1 cellular context compared by ENCODE assay signal in genomic region chr10:30553018-30553624, GRCh38.
A peak's percentile ranks its signal among the peaks of the same experiment; 100 is the strongest.
TF ChIP-seq lines count a peak whose summit lies in the region.

No MANE protein-coding gene starts in this region.

TF ChIP-seq in K562, 482 proteins besides CTCF, POLR2A, EP300 and RAD21 (continued from another document and continues in another):
- TF ChIP-seq ZBTB34 (CRISPR knock-in tag; IDR thresholded peaks at IDR 0.05), result no peak
- no peak for TF ChIP-seq CHD7 (IDR thresholded peaks at IDR 0.05; ENCODE audit: low read depth, low read length)
- TF ChIP-seq GMEB1 (CRISPR knock-in tag; IDR thresholded peaks at IDR 0.05), result no peak
- no peak for TF ChIP-seq HIVEP1 (CRISPR knock-in tag; IDR thresholded peaks at IDR 0.05)
- peak; percentile 49; the same call in 1 of the 2 replicates for TF ChIP-seq SMAD4 (CRISPR knock-in tag; conservative IDR thresholded peaks at IDR 0.05)
- no peak for TF ChIP-seq GTF2B (IDR thresholded peaks at IDR 0.05; ENCODE audit: extremely low read depth, insufficient read length)
- no peak for TF ChIP-seq CEBPZ (IDR thresholded peaks at IDR 0.05; ENCODE audit: borderline replicate concordance, low read depth, low read length)
- peak in 1 of 2 experiments; percentile 79; a peak in 1 of 4 replicates for TF ChIP-seq ZMIZ1 (IDR thresholded peaks at IDR 0.05; ENCODE audit: low read depth in 2 of 2, low read length in 2 of 2)
- TF ChIP-seq GTF2F1 (IDR thresholded peaks at IDR 0.05; ENCODE audit: low read depth, low read length), result no peak
- no peak for TF ChIP-seq ZNF551 (CRISPR knock-in tag; IDR thresholded peaks at IDR 0.05)
- TF ChIP-seq CHCHD3 (CRISPR knock-in tag; IDR thresholded peaks at IDR 0.05), result no peak
- TF ChIP-seq CREB5 (CRISPR knock-in tag; IDR thresholded peaks at IDR 0.05), result no peak
- no peak for TF ChIP-seq NR3C1 (CRISPR knock-in tag; IDR thresholded peaks at IDR 0.05)
- no peak for TF ChIP-seq NCOA4 (IDR thresholded peaks at IDR 0.05; ENCODE audit: partially characterized antibody)
- no peak for TF ChIP-seq SFPQ (IDR thresholded peaks at IDR 0.05; ENCODE audit: low read depth, low read length)
- TF ChIP-seq NFXL1 (CRISPR knock-in tag; IDR thresholded peaks at IDR 0.05), result no peak
- peak; percentile 90; the same call in 1 of the 2 replicates for TF ChIP-seq GATAD2B (IDR thresholded peaks at IDR 0.05; ENCODE audit: borderline replicate concordance)
- TF ChIP-seq EGR1 (conservative IDR thresholded peaks at IDR 0.05), result no peak
- no peak for TF ChIP-seq THRB (CRISPR knock-in tag; conservative IDR thresholded peaks at IDR 0.05)
